22 cellular contexts compared by ENCODE assay signal in genomic region chr12:86698581-86698980, GRCh38.
DNase-seq lines count a peak whose midpoint lies in the region; ATAC-seq and TF ChIP-seq lines count a peak whose summit lies in the region.
"Had no signal": no experiment of that assay in that cellular context is flagged by ENCODE, and none has a peak within 500 bp of the region (broad histone marks: within the 10 kb centered on the region; RNA-seq: fewer than 3 reads in every experiment).

No MANE protein-coding gene starts in this region.

- DNase-seq in HCEC 1CT (peak; percentile 56), brain microvascular endothelial cell (peak; percentile 57), kidney glomerular epithelial cell (lab: John Stamatoyannopoulos, UW) (peak; percentile 6), stromal cell of bone marrow (ENCODE audit: low read depth) (peak; percentile 54), germinal center (ENCODE audit: low spot score) (no peak), foreskin melanocyte (no peak), progenitor cell of endocrine pancreas (ENCODE audit: low spot score, unreplicated experiment) (no peak)
- DNase-seq in naive thymus-derived CD8-positive, alpha-beta T cell, result no peak
- DNase-seq: activated CD4-positive, alpha-beta T cell treated with anti-CD3 and anti-CD28 coated beads, Interleukin-2, amount 10 ng/mL, durations not matched to agents 24 days and 14 days; activated naive CD4-positive, alpha-beta T cell treated with Interleukin-2 at 50 U/mL for 16 hours; body of pancreas; CD4-positive, CD25-positive, alpha-beta regulatory T cell; DMS79; dorsolateral prefrontal cortex; left colon; mucosa of descending colon; NCI-H1092 treated with DMSO at 0.1 percent for 48 hours; NCI-H748 treated with DMSO at 0.1 percent for 48 hours; PC-9 had no signal

- H3K36me3 Mint-ChIP-seq in naive thymus-derived CD8-positive, alpha-beta T cell, result no peaks in the 10 kb centered on the region
- H3K36me3 Mint-ChIP-seq in progenitor cell of endocrine pancreas (ENCODE audit: insufficient read depth), result no peaks in the 10 kb centered on the region
- H3K36me3 Mint-ChIP-seq: CD4-positive, CD25-positive, alpha-beta regulatory T cell; type B pancreatic cell had no signal

- POLR2A ChIA-PET in naive thymus-derived CD8-positive, alpha-beta T cell (lab: Charles Lee), result no interaction called here

- no peaks in the 10 kb centered on the region for H3K27me3 ChIP-seq in brain microvascular endothelial cell (replicated peaks)
- H3K27me3 ChIP-seq: body of pancreas, dorsolateral prefrontal cortex had no signal

- no peak overlapping the region for H3K27ac ChIP-seq in brain microvascular endothelial cell
- H3K27ac ChIP-seq: body of pancreas, dorsolateral prefrontal cortex, KMS-11, parathyroid adenoma, PC-9 had no signal

- H3K9me3 Mint-ChIP-seq in naive thymus-derived CD8-positive, alpha-beta T cell, result peaks cover 0 to 12% (median 8%) of the 10 kb centered on the region in 9 donors
- no peaks in the 10 kb centered on the region for H3K9me3 Mint-ChIP-seq in progenitor cell of endocrine pancreas (ENCODE audit: low read depth)
- H3K9me3 Mint-ChIP-seq: activated CD4-positive, alpha-beta T cell treated with anti-CD3 and anti-CD28 coated beads, Interleukin-2, amount 10 ng/mL, durations not matched to agents 24 days and 14 days had no signal

- TF ChIP-seq CTCF in brain microvascular endothelial cell (IDR thresholded peaks at IDR 0.05; ENCODE audit: low read depth, low read length, missing control alignments) (no peak), progenitor cell of endocrine pancreas (IDR thresholded peaks at IDR 0.05; ENCODE audit: unreplicated experiment) (no peak)

- H3K36me3 ChIP-seq in brain microvascular endothelial cell (replicated peaks), result no peaks in the 10 kb centered on the region

- no peak overlapping the region for H3K4me3 Mint-ChIP-seq in naive thymus-derived CD8-positive, alpha-beta T cell
- no peak overlapping the region for H3K4me3 Mint-ChIP-seq in progenitor cell of endocrine pancreas (ENCODE audit: low read depth)
- H3K4me3 Mint-ChIP-seq: activated CD4-positive, alpha-beta T cell treated with anti-CD3 and anti-CD28 coated beads, Interleukin-2, amount 10 ng/mL, durations not matched to agents 24 days and 14 days; CD4-positive, CD25-positive, alpha-beta regulatory T cell; type B pancreatic cell had no signal

- in situ Hi-C loops in brain microvascular endothelial cell (cut with HindIII; ENCODE audit: low pct_ligation_motif_present, low sequenced_read_pairs), result no loop called here

- H3K27me3 Mint-ChIP-seq in naive thymus-derived CD8-positive, alpha-beta T cell, result no peaks in the 10 kb centered on the region
- no peaks in the 10 kb centered on the region for H3K27me3 Mint-ChIP-seq in progenitor cell of endocrine pancreas
- H3K27me3 Mint-ChIP-seq: activated CD4-positive, alpha-beta T cell treated with anti-CD3 and anti-CD28 coated beads, Interleukin-2, amount 10 ng/mL, durations not matched to agents 24 days and 14 days; CD4-positive, CD25-positive, alpha-beta regulatory T cell; type B pancreatic cell had no signal

- peaks cover 0 to 2% (median 0%) of the 10 kb centered on the region in 4 donors for H3K4me1 Mint-ChIP-seq in naive thymus-derived CD8-positive, alpha-beta T cell
- no peaks in the 10 kb centered on the region for H3K4me1 Mint-ChIP-seq in progenitor cell of endocrine pancreas (ENCODE audit: low read depth)
- H3K4me1 Mint-ChIP-seq: activated CD4-positive, alpha-beta T cell treated with anti-CD3 and anti-CD28 coated beads, Interleukin-2, amount 10 ng/mL, durations not matched to agents 24 days and 14 days; CD4-positive, CD25-positive, alpha-beta regulatory T cell had no signal

- H3K4me3 ChIP-seq in brain microvascular endothelial cell (ENCODE audit: low read depth, low read length), result no peak overlapping the region
- H3K4me3 ChIP-seq: body of pancreas, dorsolateral prefrontal cortex, mucosa of descending colon, PC-9 had no signal

- no peak for ATAC-seq in naive thymus-derived CD8-positive, alpha-beta T cell
- ATAC-seq: body of pancreas, left colon, mucosa of descending colon had no signal

- H3K27ac Mint-ChIP-seq in naive thymus-derived CD8-positive, alpha-beta T cell, result no peak overlapping the region
- H3K27ac Mint-ChIP-seq in progenitor cell of endocrine pancreas, result no peak overlapping the region
- H3K27ac Mint-ChIP-seq: activated CD4-positive, alpha-beta T cell treated with anti-CD3 and anti-CD28 coated beads, Interleukin-2, amount 10 ng/mL, durations not matched to agents 24 days and 14 days; CD4-positive, CD25-positive, alpha-beta regulatory T cell; type B pancreatic cell had no signal

Comparison
In these comparisons a context has a peak if more than half of its experiments do, and no peak if none do; other contexts are left out.
1. DNase-seq: peak in HCEC 1CT (single experiment), brain microvascular endothelial cell (single experiment), kidney glomerular epithelial cell (single experiment) and stromal cell of bone marrow (single experiment); none in germinal center (single experiment), foreskin melanocyte (single experiment), naive thymus-derived CD8-positive, alpha-beta T cell (0 of 10) and progenitor cell of endocrine pancreas (single experiment).